In genomic region chr2:60213865-60214657, GRCh38 we compare ENCODE assay signal across 9 cellular contexts.
DNase-seq lines count a peak whose midpoint lies in the region; ATAC-seq and TF ChIP-seq lines count a peak whose summit lies in the region.
"Had no signal": no experiment of that assay in that cellular context is flagged by ENCODE, and none has a peak within 500 bp of the region (broad histone marks: within the 10 kb centered on the region; RNA-seq: fewer than 3 reads in every experiment).

No MANE protein-coding gene starts in this region.

- no peak overlapping the region for H3K27ac ChIP-seq in mammary epithelial cell (ENCODE audit: insufficient read depth, low read depth, low read length)
- no peak overlapping the region for H3K27ac ChIP-seq in mesenchymal stem cell (ENCODE audit: low read length, poor library complexity, severe bottlenecking)

- no peak overlapping the region for H3K14ac ChIP-seq in mesenchymal stem cell (ENCODE audit: low read length in 2 of 2)

- no peak overlapping the region for H2BK15ac ChIP-seq in mesenchymal stem cell (ENCODE audit: low read depth, poor library complexity, severe bottlenecking)

- no peaks in the 10 kb centered on the region for H3K79me1 ChIP-seq in mesenchymal stem cell (replicated peaks; ENCODE audit: low read length, poor library complexity, severe bottlenecking)

- H3K4ac ChIP-seq in mesenchymal stem cell (ENCODE audit: low read depth in 1 of 2, low read length in 2 of 2) = no peak overlapping the region

- H3K9ac ChIP-seq in mammary epithelial cell (ENCODE audit: insufficient read depth, low read length) (no peak overlapping the region), mucosa of stomach (ENCODE audit: low read length) (peak overlapping the region; percentile 64), mesenchymal stem cell (ENCODE audit: low read length) (no peak overlapping the region)

- CTCF ChIA-PET in mammary epithelial cell (lab: Charles Lee; ENCODE audit: low non-redundant PET) = interaction anchor here (0.6 kb wide), 2 partner anchors 46 to 461 kb away, joined by 5 to 7 read pairs; no protein-coding TSS in a partner anchor

- no TSS peak for BruUV-seq in mammary epithelial cell (replicated peaks; lab: Mats Ljungman, UMichigan)

- H4K8ac ChIP-seq in mesenchymal stem cell (ENCODE audit: low read length) = no peak overlapping the region

- intact Hi-C loops in mammary epithelial cell (cut with micrococcal nuclease) = no loop called here

- no peak overlapping the region for H3K23ac ChIP-seq in mesenchymal stem cell (ENCODE audit: low read length in 2 of 2)

- WGBS in mammary epithelial cell (ENCODE audit: low coverage, missing lambda C conversion rate) = 72% methylated on average over 16 of the region's 16 CpGs
- 78% methylated on average over 15 of the region's 16 CpGs for whole genome bisulfite sequencing in mesenchymal stem cell

- H3K36me3 ChIP-seq in mammary epithelial cell (ENCODE audit: insufficient read depth, low read length) (no peaks in the 10 kb centered on the region), mucosa of stomach (ENCODE audit: control insufficient read depth, insufficient read depth, low read length) (no peaks in the 10 kb centered on the region), mesenchymal stem cell (ENCODE audit: control insufficient read depth in 1 of 2, insufficient read depth in 2 of 2, low read depth in 1 of 2, low read length in 2 of 2) (no peaks in the 10 kb centered on the region)

- H2BK12ac ChIP-seq in mesenchymal stem cell (ENCODE audit: low read length in 2 of 2) = no peak overlapping the region

- H3K27me3 ChIP-seq in mammary epithelial cell (ENCODE audit: insufficient read depth, low read length) = no peaks in the 10 kb centered on the region
- no peaks in the 10 kb centered on the region for H3K27me3 ChIP-seq in mucosa of stomach (ENCODE audit: control insufficient read depth, insufficient read depth, low read length)
- H3K27me3 ChIP-seq in mesenchymal stem cell (ENCODE audit: control insufficient read depth in 1 of 2, insufficient read depth in 1 of 2, low read length in 2 of 2) = no peaks in the 10 kb centered on the region

- dilution Hi-C loops in mammary epithelial cell (cut with HindIII; ENCODE audit: low sequenced_read_pairs) = no loop called here

- DNase-seq in EH (ENCODE audit: low read depth) = peak; percentile 22
- peak; percentile 72 for DNase-seq in NCI-H1048 (lab: John Stamatoyannopoulos, UW)
- peak; percentile 84 for DNase-seq in mammary epithelial cell
- DNase-seq in mesenchymal stem cell = no peak
- DNase-seq: naive thymus-derived CD8-positive, alpha-beta T cell had no signal

- H2BK5ac ChIP-seq in mesenchymal stem cell (ENCODE audit: low read depth, low read length, poor library complexity, severe bottlenecking) = no peak overlapping the region

- no peaks in the 10 kb centered on the region for H4K20me1 ChIP-seq in mammary epithelial cell (ENCODE audit: insufficient read depth, low read length)

- peak overlapping the region; percentile 45 for H3K4me2 ChIP-seq in mammary epithelial cell (ENCODE audit: insufficient read depth, low read depth, low read length)
- no peak overlapping the region for H3K4me2 ChIP-seq in mesenchymal stem cell (ENCODE audit: low read length, poor library complexity, severe bottlenecking)

- H3K9me3 ChIP-seq in mammary epithelial cell (replicated peaks; ENCODE audit: insufficient read depth, low read length) (no peaks in the 10 kb centered on the region), mucosa of stomach (ENCODE audit: control insufficient read depth, low read length) (no peaks in the 10 kb centered on the region), mesenchymal stem cell (ENCODE audit: control insufficient read depth, low read length) (no peaks in the 10 kb centered on the region)

- no peak overlapping the region for H2AK5ac ChIP-seq in mesenchymal stem cell (ENCODE audit: low read length, severe bottlenecking)

- peak overlapping the region; percentile 34 for H2AFZ ChIP-seq in mammary epithelial cell (ENCODE audit: low read depth, low read length)
- H2AFZ ChIP-seq in mesenchymal stem cell (ENCODE audit: low read depth, low read length) = no peak overlapping the region

- in situ Hi-C loops in mammary epithelial cell (cut with MboI; ENCODE audit: low sequenced_read_pairs in 2 of 2) = no loop called here

- no peak overlapping the region for H2BK120ac ChIP-seq in mesenchymal stem cell (ENCODE audit: low read depth, low read length)

- ATAC-seq in HG02852 (IDR thresholded peaks at IDR 0.05; ENCODE audit: unreplicated experiment) (no peak), GM18907 (IDR thresholded peaks at IDR 0.05; ENCODE audit: unreplicated experiment) (no peak), HG02970 (IDR thresholded peaks at IDR 0.05; ENCODE audit: low FRiP score, unreplicated experiment) (no peak)
- ATAC-seq: naive thymus-derived CD8-positive, alpha-beta T cell had no signal

- no peak overlapping the region for H4K91ac ChIP-seq in mesenchymal stem cell (ENCODE audit: low read length)

- no peak for TF ChIP-seq CTCF in mammary epithelial cell (conservative IDR thresholded peaks at IDR 0.05 in 1 of 2, IDR thresholded peaks at IDR 0.05 in 1 of 2; ENCODE audit: extremely low read depth in 1 of 2, insufficient read depth in 1 of 2, low read depth in 1 of 2, low read length in 2 of 2)

- peak overlapping the region in 1 of 2 experiments; percentile 38 for H3K18ac ChIP-seq in mesenchymal stem cell (ENCODE audit: low read depth in 1 of 2, low read length in 2 of 2)

- H3K79me2 ChIP-seq in mammary epithelial cell (ENCODE audit: insufficient read depth, low read length) = no peaks in the 10 kb centered on the region

- H3K4me3 ChIP-seq in mammary epithelial cell (replicated peaks in 1 of 3; ENCODE audit: insufficient read depth in 1 of 3, low read depth in 2 of 3, low read length in 3 of 3) (no peak overlapping the region), mucosa of stomach (ENCODE audit: low read length) (peak overlapping the region; percentile 45), mesenchymal stem cell (ENCODE audit: insufficient read depth in 1 of 2, low read depth in 1 of 2, low read length in 2 of 2) (no peak overlapping the region)

- H3K4me1 ChIP-seq in mammary epithelial cell (ENCODE audit: insufficient read depth, low read length) (peaks cover 12% of the 10 kb centered on the region), mucosa of stomach (ENCODE audit: control insufficient read depth, insufficient read depth, low read length) (peaks cover 61% of the 10 kb centered on the region), mesenchymal stem cell (ENCODE audit: control insufficient read depth, insufficient read depth, low read depth, low read length) (no peaks in the 10 kb centered on the region)
